11 cellular contexts compared by ENCODE assay signal in the genomic region with DNA sequence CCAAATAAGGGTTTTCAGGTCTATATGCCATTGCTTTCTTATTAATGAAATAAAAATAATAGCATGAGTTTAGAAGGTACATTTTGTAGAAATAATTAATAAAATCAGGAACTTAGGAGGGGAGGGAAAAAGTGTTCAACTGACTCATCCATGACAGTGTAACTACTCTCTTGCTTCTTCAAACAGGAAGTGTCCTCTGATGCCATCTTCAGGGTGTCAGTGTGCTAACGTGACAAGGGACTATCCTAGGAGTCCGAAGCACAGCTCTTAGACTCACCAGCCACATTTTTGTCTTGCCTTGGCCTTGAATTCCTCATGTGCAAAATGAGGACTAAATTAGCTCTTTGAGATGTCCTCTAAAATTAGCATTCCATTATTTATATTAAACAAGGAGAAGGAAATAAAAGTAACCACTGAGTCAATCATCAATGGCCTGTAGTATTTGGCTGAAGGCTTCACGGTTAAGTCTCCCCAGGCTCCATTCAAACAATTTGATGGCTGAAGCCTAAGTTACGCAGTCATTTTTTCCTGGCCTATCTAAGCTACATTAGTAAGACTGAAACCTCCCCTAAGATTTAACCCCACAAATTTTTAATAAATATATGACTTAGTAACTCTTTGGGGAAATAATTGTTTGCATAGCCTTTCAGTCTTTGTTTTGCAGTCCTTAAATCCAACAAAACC.
DNase-seq lines count a peak whose midpoint lies in the region; ATAC-seq, FAIRE-seq and TF ChIP-seq lines count a peak whose summit lies in the region.
"Had no signal": no experiment of that assay in that cellular context is flagged by ENCODE, and none has a peak within 500 bp of the region (broad histone marks: within the 10 kb centered on the region; RNA-seq: fewer than 3 reads in every experiment).

No MANE protein-coding gene starts in this region.

- no peaks in the 10 kb centered on the region for H3K4me1 ChIP-seq in right atrium auricular region
- peaks cover 0 to 18% (median 8%) of the 10 kb centered on the region in 4 donors for H3K4me1 ChIP-seq in sigmoid colon

- no peak overlapping the region for H3K27ac ChIP-seq in right atrium auricular region
- H3K27ac ChIP-seq in sigmoid colon = no peak overlapping the region

- no peaks in the 10 kb centered on the region for H3K36me3 ChIP-seq in right atrium auricular region
- H3K36me3 ChIP-seq in bronchial epithelial cell (ENCODE audit: control insufficient read depth, insufficient read depth, low read length) = no peaks in the 10 kb centered on the region
- no peaks in the 10 kb centered on the region for H3K36me3 ChIP-seq in sigmoid colon

- TF ChIP-seq CTCF in right atrium auricular region (IDR thresholded peaks at IDR 0.05) (peak in 1 of 2 donors; percentile 15), bronchial epithelial cell (IDR thresholded peaks at IDR 0.05; ENCODE audit: insufficient read depth, low read length, severe bottlenecking) (no peak), sigmoid colon (IDR thresholded peaks at IDR 0.05) (no peak)

- H3K9me3 Mint-ChIP-seq in activated T-helper 1 cell treated with anti-CD3 and anti-CD28 coated beads, Interleukin-12 subunit alpha, Interleukin-12 subunit beta, Interleukin-2, Interleukin-4 antibody, amounts not matched to agents 30 ng/mL and 10 ng/mL and 1 ng/mL, durations not matched to agents 14 hours and 24 hours and 36 hours = no peaks in the 10 kb centered on the region
- H3K9me3 Mint-ChIP-seq: effector memory CD8-positive, alpha-beta T cell had no signal

- intact Hi-C loops in left ventricle myocardium superior (cut with micrococcal nuclease) = no loop called here
- intact Hi-C loops in sigmoid colon (cut with DNase I) = no loop called here
- intact Hi-C loops in activated T-helper 1 cell treated with anti-CD3 and anti-CD28 coated beads, Interleukin-12 subunit alpha, Interleukin-12 subunit beta, Interleukin-2, Interleukin-4 antibody, amounts not matched to agents 30 ng/mL and 10 ng/mL and 1 ng/mL, durations not matched to agents 14 hours and 24 hours and 36 hours (cut with micrococcal nuclease) = no loop called here

- H3K9me3 ChIP-seq in right atrium auricular region = no peaks in the 10 kb centered on the region
- H3K9me3 ChIP-seq in sigmoid colon = no peaks in the 10 kb centered on the region

- H3K27me3 ChIP-seq in right atrium auricular region = no peaks in the 10 kb centered on the region
- H3K27me3 ChIP-seq in bronchial epithelial cell (ENCODE audit: control insufficient read depth, insufficient read depth, low read length) = no peaks in the 10 kb centered on the region
- H3K27me3 ChIP-seq in sigmoid colon = no peaks in the 10 kb centered on the region

- no peak overlapping the region for H3K4me3 Mint-ChIP-seq in activated T-helper 1 cell treated with anti-CD3 and anti-CD28 coated beads, Interleukin-12 subunit alpha, Interleukin-12 subunit beta, Interleukin-2, Interleukin-4 antibody, amounts not matched to agents 30 ng/mL and 10 ng/mL and 1 ng/mL, durations not matched to agents 14 hours and 24 hours and 36 hours
- H3K4me3 Mint-ChIP-seq: effector memory CD8-positive, alpha-beta T cell had no signal

- H3K4me3 ChIP-seq in right atrium auricular region (no peak overlapping the region), bronchial epithelial cell (ENCODE audit: low read depth, low read length) (no peak overlapping the region), sigmoid colon (no peak overlapping the region)

- no peak overlapping the region for H3K27ac Mint-ChIP-seq in activated T-helper 1 cell treated with anti-CD3 and anti-CD28 coated beads, Interleukin-12 subunit alpha, Interleukin-12 subunit beta, Interleukin-2, Interleukin-4 antibody, amounts not matched to agents 30 ng/mL and 10 ng/mL and 1 ng/mL, durations not matched to agents 14 hours and 24 hours and 36 hours
- H3K27ac Mint-ChIP-seq: effector memory CD8-positive, alpha-beta T cell had no signal

- DNase-seq in left ventricle myocardium superior = no peak
- no peak for DNase-seq in right atrium auricular region (ENCODE audit: low spot score)
- peak; percentile 22 for DNase-seq in HTR-8/SVneo (ENCODE audit: insufficient read length, low spot score)
- peak; percentile 47 for DNase-seq in bronchial epithelial cell (ENCODE audit: low read depth)
- DNase-seq in activated CD4-positive, alpha-beta T cell treated with anti-CD3 and anti-CD28 coated beads for 48 hours = no peak
- no peak for DNase-seq in DMS79 (lab: John Stamatoyannopoulos, UW)
- no peak for DNase-seq in sigmoid colon
- DNase-seq in activated T-helper 1 cell treated with anti-CD3 and anti-CD28 coated beads, Interleukin-12 subunit alpha, Interleukin-12 subunit beta, Interleukin-2, Interleukin-4 antibody, amounts not matched to agents 30 ng/mL and 10 ng/mL and 1 ng/mL, durations not matched to agents 14 hours and 24 hours and 36 hours (ENCODE audit: low spot score) = no peak
- DNase-seq: C1 segment of cervical spinal cord; effector memory CD8-positive, alpha-beta T cell; NCI-H187 treated with DMSO at 0.1 percent for 48 hours had no signal

- peak; percentile 41 for ATAC-seq in left ventricle myocardium superior
- ATAC-seq: effector memory CD8-positive, alpha-beta T cell had no signal

- H3K36me3 Mint-ChIP-seq in activated T-helper 1 cell treated with anti-CD3 and anti-CD28 coated beads, Interleukin-12 subunit alpha, Interleukin-12 subunit beta, Interleukin-2, Interleukin-4 antibody, amounts not matched to agents 30 ng/mL and 10 ng/mL and 1 ng/mL, durations not matched to agents 14 hours and 24 hours and 36 hours (ENCODE audit: low read depth) = no peaks in the 10 kb centered on the region

- no peak for TF ChIP-seq EP300 in sigmoid colon (IDR thresholded peaks at IDR 0.05)

- no peak for FAIRE-seq in HTR-8/SVneo (lab: Jason Lieb, UNC)
- no peak for FAIRE-seq in bronchial epithelial cell (lab: Jason Lieb, UNC)

- WGBS in sigmoid colon, 2 donors = 82 to 92% methylated on average over 4 of the region's 4 CpGs

- H3K27me3 Mint-ChIP-seq in activated T-helper 1 cell treated with anti-CD3 and anti-CD28 coated beads, Interleukin-12 subunit alpha, Interleukin-12 subunit beta, Interleukin-2, Interleukin-4 antibody, amounts not matched to agents 30 ng/mL and 10 ng/mL and 1 ng/mL, durations not matched to agents 14 hours and 24 hours and 36 hours (ENCODE audit: insufficient read depth) = no peaks in the 10 kb centered on the region
- H3K27me3 Mint-ChIP-seq: effector memory CD8-positive, alpha-beta T cell had no signal

- H3K4me1 Mint-ChIP-seq in activated T-helper 1 cell treated with anti-CD3 and anti-CD28 coated beads, Interleukin-12 subunit alpha, Interleukin-12 subunit beta, Interleukin-2, Interleukin-4 antibody, amounts not matched to agents 30 ng/mL and 10 ng/mL and 1 ng/mL, durations not matched to agents 14 hours and 24 hours and 36 hours (ENCODE audit: low read depth) = no peaks in the 10 kb centered on the region

- no peak for TF ChIP-seq POLR2A in sigmoid colon (IDR thresholded peaks at IDR 0.05)

Comparison
In these comparisons a context has a peak if more than half of its experiments do, and no peak if none do; other contexts are left out.
1. DNase-seq: peak in HTR-8/SVneo (single experiment) and bronchial epithelial cell (single experiment); none in left ventricle myocardium superior (single experiment), right atrium auricular region (single experiment), activated CD4-positive, alpha-beta T cell treated with anti-CD3 and anti-CD28 coated beads for 48 hours (single experiment), DMS79 (single experiment), sigmoid colon (single experiment) and activated T-helper 1 cell treated with anti-CD3 and anti-CD28 coated beads, Interleukin-12 subunit alpha, Interleukin-12 subunit beta, Interleukin-2, Interleukin-4 antibody, amounts not matched to agents 30 ng/mL and 10 ng/mL and 1 ng/mL, durations not matched to agents 14 hours and 24 hours and 36 hours (single experiment).